8 cellular contexts compared by ENCODE assay signal in genomic region chr4:121192500-121192899, GRCh38. TPM values are rescaled to one million over a fixed set of nuclear protein-coding genes. Genes with fewer than 3 reads are reported as not detected.
DNase-seq lines count a peak whose midpoint lies in the region; ATAC-seq and TF ChIP-seq lines count a peak whose summit lies in the region.

No MANE protein-coding gene starts in this region.

- no peak overlapping the region for H3K27ac Mint-ChIP-seq in activated naive CD4-positive, alpha-beta T cell treated with anti-CD3 and anti-CD28 coated beads for 36 hours

- 23% methylated on average over 6 of the region's 6 CpGs for WGBS in aorta, 2 donors

- DNase-seq in activated naive CD4-positive, alpha-beta T cell treated with anti-CD3 and anti-CD28 coated beads for 36 hours, result peak; percentile 37
- DNase-seq in activated naive CD4-positive, alpha-beta T cell (lab: John Stamatoyannopoulos, UW), result no peak
- DNase-seq in RPMI7951 (ENCODE audit: low read depth) (peak; percentile 30), colonic mucosa (no peak), myocyte (ENCODE audit: low read depth) (peak; percentile 57), NCI-H128 (lab: John Stamatoyannopoulos, UW; ENCODE audit: unreplicated experiment) (no peak), aorta (no peak)

- intact Hi-C loops in activated naive CD4-positive, alpha-beta T cell treated with anti-CD3 and anti-CD28 coated beads for 36 hours (cut with micrococcal nuclease), result loop anchor here (1.0 to 5.0 kb wide), 10 partner anchors 35 to 505 kb away; partner anchors contain the start of gene ANXA5
- intact Hi-C loops in colonic mucosa (cut with DNase I), result loop anchor here (1.0 to 5.0 kb wide), 2 partner anchors 60 to 115 kb away; no protein-coding TSS in a partner anchor
- intact Hi-C loops in aorta (cut with DNase I), result loop anchor here in 1 of 2 donors (5.0 kb wide), 1 partner anchor 65 kb away; no protein-coding TSS in a partner anchor

- peaks cover 44% of the 10 kb centered on the region for H3K4me1 Mint-ChIP-seq in activated naive CD4-positive, alpha-beta T cell treated with anti-CD3 and anti-CD28 coated beads for 36 hours (ENCODE audit: low read depth)

- H3K4me1 ChIP-seq in colonic mucosa (no peaks in the 10 kb centered on the region), aorta (ENCODE audit: control insufficient read depth in 1 of 2, insufficient read depth in 2 of 2, low read length in 2 of 2) (no peaks in the 10 kb centered on the region)

- H3K9me3 ChIP-seq in colonic mucosa (no peaks in the 10 kb centered on the region), aorta (ENCODE audit: control insufficient read depth, low read length) (no peaks in the 10 kb centered on the region)

- no peaks in the 10 kb centered on the region for H3K9me3 Mint-ChIP-seq in activated naive CD4-positive, alpha-beta T cell treated with anti-CD3 and anti-CD28 coated beads for 36 hours

- H3K36me3 ChIP-seq in colonic mucosa, result no peaks in the 10 kb centered on the region
- H3K36me3 ChIP-seq in aorta (ENCODE audit: control insufficient read depth in 1 of 2, insufficient read depth in 2 of 2, low read length in 1 of 2), result no peaks in the 10 kb centered on the region

- no peak overlapping the region for H3K27ac ChIP-seq in colonic mucosa
- no peak overlapping the region for H3K27ac ChIP-seq in aorta (ENCODE audit: low read depth in 1 of 2, low read length in 2 of 2)

- peak overlapping the region; percentile 9 for H3K4me3 Mint-ChIP-seq in activated naive CD4-positive, alpha-beta T cell treated with anti-CD3 and anti-CD28 coated beads for 36 hours

- no peaks in the 10 kb centered on the region for H3K27me3 Mint-ChIP-seq in activated naive CD4-positive, alpha-beta T cell treated with anti-CD3 and anti-CD28 coated beads for 36 hours (ENCODE audit: low read depth)

- TF ChIP-seq CTCF in colonic mucosa (IDR thresholded peaks at IDR 0.05), result peak; percentile 63

- no peak overlapping the region for H3K9ac ChIP-seq in colonic mucosa (ENCODE audit: low read depth in 2 of 2, low read length in 2 of 2)

- no peak overlapping the region for H3K4me3 ChIP-seq in colonic mucosa
- H3K4me3 ChIP-seq in aorta (ENCODE audit: low read length in 2 of 2), result no peak overlapping the region

- ATAC-seq in HG03342 (IDR thresholded peaks at IDR 0.05; ENCODE audit: unreplicated experiment) (peak; percentile 47), aorta (ENCODE audit: low FRiP score) (no peak)

- CTCF ChIA-PET in activated naive CD4-positive, alpha-beta T cell treated with anti-CD3 and anti-CD28 coated beads for 36 hours (lab: Charles Lee), result interaction anchor here (0.6 to 5.5 kb wide), 51 partner anchors 8 to 608 kb away, joined by 3 to 86 read pairs (median 5); no protein-coding TSS in a partner anchor

- H3K36me3 Mint-ChIP-seq in activated naive CD4-positive, alpha-beta T cell treated with anti-CD3 and anti-CD28 coated beads for 36 hours (ENCODE audit: low read depth), result no peaks in the 10 kb centered on the region

- no peaks in the 10 kb centered on the region for H3K27me3 ChIP-seq in colonic mucosa
- H3K27me3 ChIP-seq in aorta (ENCODE audit: control insufficient read depth in 1 of 2, insufficient read depth in 2 of 2, low read length in 1 of 2), result no peaks in the 10 kb centered on the region

RNA-seq across cellular contexts. Expression of gene TNIP3, which starts 28.4 kb away (rescaled TPM):
- 1 to 10 TPM; 1.8 to 2.7 TPM for total RNA-seq in activated naive CD4-positive, alpha-beta T cell treated with anti-CD3 and anti-CD28 coated beads for 36 hours
- 1.1 and 1.8 TPM in 2 replicates for total RNA-seq in RPMI7951 (2014; rRNA removed; shearing (Covaris generic))
- 1 to 10 TPM in 1 of 2 donors, under 1 TPM in 1; 0.40 to 1.2 TPM for total RNA-seq in colonic mucosa
- total RNA-seq in myocyte, result not detected in 2 replicates
- polyA plus RNA-seq in myocyte (2012), result 0.14 TPM
- total RNA-seq in aorta, result under 1 TPM; 0.19 to 0.48 TPM
- polyA plus RNA-seq in aorta, result under 1 TPM in 1 of 2 donors, not detected in 1; 0.88 TPM

Comparison
In these comparisons a context has a peak if more than half of its experiments do, and no peak if none do; other contexts are left out.
1. DNase-seq: peak in activated naive CD4-positive, alpha-beta T cell treated with anti-CD3 and anti-CD28 coated beads for 36 hours (single experiment), RPMI7951 (single experiment) and myocyte (single experiment); none in activated naive CD4-positive, alpha-beta T cell (0 of 4), colonic mucosa (single experiment), NCI-H128 (single experiment) and aorta (0 of 2).